20 cellular contexts compared by ENCODE assay signal in genomic region chr6:106244931-106245330, GRCh38.
DNase-seq lines count a peak whose midpoint lies in the region; ATAC-seq and TF ChIP-seq lines count a peak whose summit lies in the region.
"Had no signal": no experiment of that assay in that cellular context is flagged by ENCODE, and none has a peak within 500 bp of the region (broad histone marks: within the 10 kb centered on the region; RNA-seq: fewer than 3 reads in every experiment).

No MANE protein-coding gene starts in this region.

- DNase-seq in activated naive CD4-positive, alpha-beta T cell (lab: John Stamatoyannopoulos, UW) = no peak
- DNase-seq in caudate nucleus (lab: John Stamatoyannopoulos, UW) = no peak
- no peak for DNase-seq in AG08395 (ENCODE audit: low spot score)
- DNase-seq: activated CD4-positive, CD25-positive, alpha-beta regulatory T cell; activated naive CD8-positive, alpha-beta T cell treated with anti-CD3 and anti-CD28 coated beads, Interleukin-2, amount 10 ng/mL, durations not matched to agents 7 days and 5 days; effector memory CD8-positive, alpha-beta T cell; foreskin fibroblast; KBM-7; NCI-H146; PC-9; right cardiac atrium; stimulated activated CD4-positive, alpha-beta T cell treated with anti-CD3 and anti-CD28 coated beads, Interleukin-4, amount 100 ng/mL, for 1 hour; SW 1271 had no signal

- H3K27ac ChIP-seq in caudate nucleus (ENCODE audit: low read depth, low read length) = no peak overlapping the region
- H3K27ac ChIP-seq: cardiac muscle cell, neutrophil, PC-9 had no signal

- ATAC-seq in GM18517 (IDR thresholded peaks at IDR 0.05; ENCODE audit: unreplicated experiment) = peak; percentile 87
- peak; percentile 46 for ATAC-seq in GM19463 (IDR thresholded peaks at IDR 0.05; ENCODE audit: unreplicated experiment)
- ATAC-seq in HG02763 (IDR thresholded peaks at IDR 0.05; ENCODE audit: unreplicated experiment) = peak; percentile 63
- ATAC-seq in HG03432 (IDR thresholded peaks at IDR 0.05; ENCODE audit: unreplicated experiment) = peak; percentile 76
- ATAC-seq in SK-N-SH treated with all-trans-retinoic acid at 6 μM for 48 hours = no peak
- ATAC-seq: effector memory CD8-positive, alpha-beta T cell; right cardiac atrium had no signal

TF ChIP-seq in SK-N-SH treated with all-trans-retinoic acid at 6 μM for 48 hours, 23 proteins besides CTCF, POLR2A, EP300 and RAD21:
- TF ChIP-seq ZNF70 (CRISPR knock-in tag; IDR thresholded peaks at IDR 0.05) = no peak
- TF ChIP-seq RARB (CRISPR knock-in tag; IDR thresholded peaks at IDR 0.05) = no peak
- no peak for TF ChIP-seq ARNTL (CRISPR knock-in tag; IDR thresholded peaks at IDR 0.05; ENCODE audit: borderline replicate concordance, low read depth)
- no peak for TF ChIP-seq TOX (CRISPR knock-in tag; IDR thresholded peaks at IDR 0.05; ENCODE audit: borderline replicate concordance)
- no peak for TF ChIP-seq TCF4 (CRISPR knock-in tag; IDR thresholded peaks at IDR 0.05; ENCODE audit: borderline replicate concordance)
